Comparison of ENCODE assay signal across 18 cellular contexts in genomic region chr15:91924842-91925495, GRCh38.
A peak's percentile ranks its signal among the peaks of the same experiment; 100 is the strongest.
DNase-seq lines count a peak whose midpoint lies in the region; ATAC-seq and TF ChIP-seq lines count a peak whose summit lies in the region.
"Had no signal": no experiment of that assay in that cellular context is flagged by ENCODE, and none has a peak within 500 bp of the region (broad histone marks: within the 10 kb centered on the region; RNA-seq: fewer than 3 reads in every experiment).

No MANE protein-coding gene starts in this region.

- peaks cover 78% of the 10 kb centered on the region for H3K4me1 ChIP-seq in cardiac muscle cell (ENCODE audit: low read depth)
- peaks cover 34% of the 10 kb centered on the region for H3K4me1 ChIP-seq in right cardiac atrium (ENCODE audit: control insufficient read depth, insufficient read depth, low read length)
- H3K4me1 ChIP-seq in CD8-positive, alpha-beta memory T cell (ENCODE audit: insufficient read depth, low read length): peaks cover 23% of the 10 kb centered on the region

- no peaks in the 10 kb centered on the region for H3K27me3 Mint-ChIP-seq in T-helper 17 cell
- H3K27me3 Mint-ChIP-seq in stimulated activated naive B cell treated with anti-CD40 and anti-IgM and Interleukin-4, amounts not matched to agents 10 μg/mL and 1 μg/mL and 100 μg/mL, for 72 hours: peaks cover 0 to 4% of the 10 kb centered on the region in 2 donors
- peaks cover 0 to 1% of the 10 kb centered on the region in 2 donors for H3K27me3 Mint-ChIP-seq in CD8-positive, alpha-beta memory T cell

- peak overlapping the region; percentile 93 for H3K27ac ChIP-seq in cardiac muscle cell
- H3K27ac ChIP-seq in right cardiac atrium (ENCODE audit: low read length): peak overlapping the region; percentile 7
- H3K27ac ChIP-seq in CD8-positive, alpha-beta memory T cell (ENCODE audit: low read depth, low read length): no peak overlapping the region
- H3K27ac ChIP-seq: BLaER1 had no signal

- H3K27ac Mint-ChIP-seq in T-helper 17 cell: peak overlapping the region; percentile 43
- H3K27ac Mint-ChIP-seq in stimulated activated naive B cell treated with anti-CD40 and anti-IgM and Interleukin-4, amounts not matched to agents 10 μg/mL and 1 μg/mL and 100 μg/mL, for 72 hours: peak overlapping the region; percentile 25
- H3K27ac Mint-ChIP-seq in CD8-positive, alpha-beta memory T cell: peak overlapping the region in 3 of 8 donors; percentile 7 to 54 (median 43)
- H3K27ac Mint-ChIP-seq: GM23338 had no signal

- WGBS in right cardiac atrium: 68% methylated on average over 4 of the region's 4 CpGs

- H3K9me3 ChIP-seq in cardiac muscle cell (ENCODE audit: low read depth) (no peaks in the 10 kb centered on the region), T-helper 17 cell (ENCODE audit: control insufficient read depth, low read length, poor library complexity, severe bottlenecking) (no peaks in the 10 kb centered on the region), right cardiac atrium (ENCODE audit: control insufficient read depth, low read length) (no peaks in the 10 kb centered on the region)
- no peaks in the 10 kb centered on the region for H3K9me3 ChIP-seq in CD8-positive, alpha-beta memory T cell (ENCODE audit: low read length)
- H3K9me3 ChIP-seq: BLaER1 had no signal

- H3K27me3 ChIP-seq in cardiac muscle cell (no peaks in the 10 kb centered on the region), right cardiac atrium (ENCODE audit: control insufficient read depth, insufficient read depth) (no peaks in the 10 kb centered on the region)
- H3K27me3 ChIP-seq in CD8-positive, alpha-beta memory T cell (ENCODE audit: insufficient read depth, low read length, poor library complexity, severe bottlenecking): no peaks in the 10 kb centered on the region
- H3K27me3 ChIP-seq: BLaER1 had no signal

- H3K9me3 Mint-ChIP-seq in stimulated activated naive B cell treated with anti-CD40 and anti-IgM and Interleukin-4, amounts not matched to agents 10 μg/mL and 1 μg/mL and 100 μg/mL, for 72 hours: peaks cover 0 to 2% of the 10 kb centered on the region in 2 donors
- no peaks in the 10 kb centered on the region for H3K9me3 Mint-ChIP-seq in CD8-positive, alpha-beta memory T cell
- H3K9me3 Mint-ChIP-seq: GM23338 had no signal

- H3K4me1 Mint-ChIP-seq in T-helper 17 cell: peaks cover 59% of the 10 kb centered on the region
- H3K4me1 Mint-ChIP-seq in stimulated activated naive B cell treated with anti-CD40 and anti-IgM and Interleukin-4, amounts not matched to agents 10 μg/mL and 1 μg/mL and 100 μg/mL, for 72 hours: peaks cover 26 to 49% of the 10 kb centered on the region in 2 donors
- peaks cover 60 to 88% (median 82%) of the 10 kb centered on the region in 3 donors for H3K4me1 Mint-ChIP-seq in CD8-positive, alpha-beta memory T cell

- DNase-seq in cardiac muscle cell (ENCODE audit: low read depth in 1 of 2, low spot score in 1 of 2) (no peak), cardiac septum (ENCODE audit: low spot score) (no peak), T-helper 17 cell (no peak), right cardiac atrium (no peak), dermis blood vessel endothelial cell (no peak)
- no peak for DNase-seq in stimulated activated naive B cell treated with anti-CD40 and anti-IgM and Interleukin-4, amounts not matched to agents 10 μg/mL and 1 μg/mL and 100 μg/mL, for 72 hours
- DNase-seq in CD8-positive, alpha-beta memory T cell: no peak
- DNase-seq: DND-41, GF-D8, NCI-H1417 treated with DMSO at 0.1 percent for 48 hours, NCI-H1930, NCI-H510A, NCI-H82, PC-3 had no signal

- no peak overlapping the region for H3K4me3 ChIP-seq in cardiac muscle cell
- no peak overlapping the region for H3K4me3 ChIP-seq in right cardiac atrium (ENCODE audit: low read length)
- no peak overlapping the region for H3K4me3 ChIP-seq in CD8-positive, alpha-beta memory T cell (ENCODE audit: low read length)
- H3K4me3 ChIP-seq: BLaER1, GM23338 had no signal

- ATAC-seq in T-helper 17 cell (no peak), right cardiac atrium (no peak), HG02623 (IDR thresholded peaks at IDR 0.05; ENCODE audit: unreplicated experiment) (no peak)
- no peak for ATAC-seq in stimulated activated naive B cell treated with anti-CD40 and anti-IgM and Interleukin-4, amounts not matched to agents 10 μg/mL and 1 μg/mL and 100 μg/mL, for 72 hours (replicated peaks)
- ATAC-seq: GM23338, HCT116, PC-3 had no signal

- CTCF ChIA-PET in CD8-positive, alpha-beta memory T cell (lab: Charles Lee): no interaction called here

- H3K4me3 Mint-ChIP-seq in T-helper 17 cell: no peak overlapping the region
- H3K4me3 Mint-ChIP-seq in stimulated activated naive B cell treated with anti-CD40 and anti-IgM and Interleukin-4, amounts not matched to agents 10 μg/mL and 1 μg/mL and 100 μg/mL, for 72 hours: no peak overlapping the region
- H3K4me3 Mint-ChIP-seq in CD8-positive, alpha-beta memory T cell: no peak overlapping the region
- H3K4me3 Mint-ChIP-seq: GM23338 had no signal

- intact Hi-C loops in cardiac septum (cut with DNase I): loop anchor here (5.0 kb wide), 1 partner anchor 58 kb away; no protein-coding TSS in a partner anchor
- intact Hi-C loops in right cardiac atrium (cut with DNase I): loop anchor here in 1 of 4 donors (10.0 kb wide), 1 partner anchor 70 kb away; the partner anchor contains the start of gene SLCO3A1

- TF ChIP-seq CTCF in cardiac muscle cell (IDR thresholded peaks at IDR 0.05; ENCODE audit: low read depth, low read length): no peak

- POLR2A ChIA-PET in CD8-positive, alpha-beta memory T cell (lab: Charles Lee): no interaction called here

- no peaks in the 10 kb centered on the region for H3K36me3 ChIP-seq in cardiac muscle cell
- H3K36me3 ChIP-seq in CD8-positive, alpha-beta memory T cell (ENCODE audit: insufficient read depth, low read length): no peaks in the 10 kb centered on the region
- H3K36me3 ChIP-seq: BLaER1 had no signal

- H3K36me3 Mint-ChIP-seq in T-helper 17 cell (ENCODE audit: low read depth): no peaks in the 10 kb centered on the region
- H3K36me3 Mint-ChIP-seq in stimulated activated naive B cell treated with anti-CD40 and anti-IgM and Interleukin-4, amounts not matched to agents 10 μg/mL and 1 μg/mL and 100 μg/mL, for 72 hours: peaks cover 0 to 5% of the 10 kb centered on the region in 2 donors
- peaks cover 0 to 4% (median 1%) of the 10 kb centered on the region in 3 donors for H3K36me3 Mint-ChIP-seq in CD8-positive, alpha-beta memory T cell
